16 cellular contexts compared by ENCODE assay signal in genomic region chr15:91961357-91961756, GRCh38.
DNase-seq lines count a peak whose midpoint lies in the region; ATAC-seq, FAIRE-seq and TF ChIP-seq lines count a peak whose summit lies in the region.
"Had no signal": no experiment of that assay in that cellular context is flagged by ENCODE, and none has a peak within 500 bp of the region (broad histone marks: within the 10 kb centered on the region; RNA-seq: fewer than 3 reads in every experiment).

No MANE protein-coding gene starts in this region.

- no TSS peak for BruUV-seq in HCT116 (replicated peaks; lab: Mats Ljungman, UMichigan)

- peak; percentile 96 for FAIRE-seq in keratinocyte (lab: Jason Lieb, UNC)
- FAIRE-seq: GM18507 had no signal

- no peak for ATAC-seq in HCT116
- peak; percentile 97 for ATAC-seq in activated T-helper 17 cell treated with anti-CD3 and anti-CD28 coated beads, Interleukin-2, amount 50 U/mL, for 72 hours (replicated peaks)
- ATAC-seq: GM23338 had no signal

- no peaks in the 10 kb centered on the region for H3K27me3 Mint-ChIP-seq in activated T-cell treated with anti-CD3 and anti-CD28 coated beads, Interleukin-2, amount 50 U/mL, for 24 hours
- H3K27me3 Mint-ChIP-seq in activated T-helper 17 cell treated with anti-CD3 and anti-CD28 coated beads, Interleukin-2, amount 50 U/mL, for 72 hours = no peaks in the 10 kb centered on the region
- H3K27me3 Mint-ChIP-seq: CD8-positive, alpha-beta memory T cell had no signal

- CTCF ChIA-PET in HCT116 (lab: Charles Lee) = no interaction called here

- DNase-seq in activated T-cell treated with anti-CD3 and anti-CD28 coated beads, Interleukin-2, amount 50 U/mL, for 24 hours = no peak
- no peak for DNase-seq in activated T-cell treated with anti-CD3 and anti-CD28 coated beads for 4 hours
- no peak for DNase-seq in HCT116 (ENCODE audit: low read depth, low spot score)
- DNase-seq in keratinocyte (ENCODE audit: low read depth, low spot score) = no peak
- no peak for DNase-seq in NCI-H187 (lab: John Stamatoyannopoulos, UW)
- DNase-seq in UCSD-AML1 (lab: John Stamatoyannopoulos, UW; ENCODE audit: unreplicated experiment) = no peak
- no peak for DNase-seq in NCI-H146 treated with DMSO at 0.1 percent for 48 hours (lab: John Stamatoyannopoulos, UW; ENCODE audit: unreplicated experiment)
- DNase-seq: CD8-positive, alpha-beta memory T cell; DMS79 treated with DMSO at 0.1 percent for 48 hours; NCI-H1436; NCI-H2081; NCI-H510A had no signal

- H3K4me3 ChIP-seq in HCT116 (replicated peaks in 1 of 2; ENCODE audit: low read depth in 1 of 2, low read length in 2 of 2) (no peak overlapping the region), keratinocyte (ENCODE audit: control insufficient read depth in 2 of 3, extremely low read depth in 1 of 3, insufficient read depth in 2 of 3, low read depth in 1 of 3, low read length in 3 of 3) (no peak overlapping the region)
- H3K4me3 ChIP-seq: BLaER1 treated with 17β-estradiol and CSF1 and Interleukin-3, amounts not matched to agents 10 nM and 100 nM; GM23338 had no signal

- no peak overlapping the region for H2AFZ ChIP-seq in HCT116 (ENCODE audit: low read depth, low read length, poor library complexity, severe bottlenecking)
- no peak overlapping the region for H2AFZ ChIP-seq in keratinocyte (ENCODE audit: control insufficient read depth, low read length)
- H2AFZ ChIP-seq: GM23338 had no signal

- H3K36me3 ChIP-seq in HCT116 (ENCODE audit: control insufficient read depth in 1 of 2, insufficient read depth in 2 of 2, low read length in 2 of 2) = no peaks in the 10 kb centered on the region
- no peaks in the 10 kb centered on the region for H3K36me3 ChIP-seq in keratinocyte (ENCODE audit: control insufficient read depth in 2 of 2, extremely low read depth in 1 of 2, insufficient read depth in 2 of 2, low read length in 2 of 2)
- H3K36me3 ChIP-seq: BLaER1 treated with 17β-estradiol and CSF1 and Interleukin-3, amounts not matched to agents 10 nM and 100 nM had no signal

- TF ChIP-seq CTCF in HCT116 (IDR thresholded peaks at IDR 0.05 in 2 of 3, conservative IDR thresholded peaks at IDR 0.05 in 1 of 3; ENCODE audit: borderline replicate concordance in 1 of 3, insufficient read depth in 1 of 3, low read depth in 2 of 3, low read length in 2 of 3) (no peak), keratinocyte (optimal IDR thresholded peaks at IDR 0.05 in 1 of 3, IDR thresholded peaks at IDR 0.05 in 1 of 3, conservative IDR thresholded peaks at IDR 0.05 in 1 of 3; ENCODE audit: extremely low read depth in 1 of 3, insufficient read depth in 2 of 3, low read length in 3 of 3) (no peak)

- H3K27ac ChIP-seq in HCT116 (ENCODE audit: low read depth, low read length) (no peak overlapping the region), keratinocyte (ENCODE audit: control insufficient read depth, insufficient read depth, low read length) (peak overlapping the region; percentile 56)
- H3K27ac ChIP-seq: BLaER1 treated with 17β-estradiol and CSF1 and Interleukin-3, amounts not matched to agents 10 nM and 100 nM had no signal

- H3K9me3 ChIP-seq in HCT116 (ENCODE audit: control insufficient read depth in 1 of 2, insufficient read depth in 1 of 2, low read depth in 1 of 2, low read length in 2 of 2) (no peaks in the 10 kb centered on the region), keratinocyte (ENCODE audit: control insufficient read depth, low read depth, low read length) (no peaks in the 10 kb centered on the region)

- no peaks in the 10 kb centered on the region for H3K36me3 Mint-ChIP-seq in activated T-cell treated with anti-CD3 and anti-CD28 coated beads, Interleukin-2, amount 50 U/mL, for 24 hours (ENCODE audit: low read depth)
- H3K36me3 Mint-ChIP-seq in activated T-helper 17 cell treated with anti-CD3 and anti-CD28 coated beads, Interleukin-2, amount 50 U/mL, for 72 hours (ENCODE audit: low read depth) = no peaks in the 10 kb centered on the region

- no peak overlapping the region for H3K4me3 Mint-ChIP-seq in activated T-cell treated with anti-CD3 and anti-CD28 coated beads, Interleukin-2, amount 50 U/mL, for 24 hours
- no peak overlapping the region for H3K4me3 Mint-ChIP-seq in activated T-helper 17 cell treated with anti-CD3 and anti-CD28 coated beads, Interleukin-2, amount 50 U/mL, for 72 hours
- H3K4me3 Mint-ChIP-seq: CD8-positive, alpha-beta memory T cell; GM23338 had no signal

- H3K4me1 Mint-ChIP-seq in activated T-cell treated with anti-CD3 and anti-CD28 coated beads, Interleukin-2, amount 50 U/mL, for 24 hours (ENCODE audit: low read depth) = peaks cover 38% of the 10 kb centered on the region
- H3K4me1 Mint-ChIP-seq in activated T-helper 17 cell treated with anti-CD3 and anti-CD28 coated beads, Interleukin-2, amount 50 U/mL, for 72 hours = peaks cover 32% of the 10 kb centered on the region

- dilution Hi-C loops in keratinocyte (cut with MboI; ENCODE audit: extremely low pct_ligation_motif_present, low sequenced_read_pairs) = no loop called here

- no peak overlapping the region for H3K4me2 ChIP-seq in HCT116 (ENCODE audit: low read length)
- peak overlapping the region; percentile 20 for H3K4me2 ChIP-seq in keratinocyte (ENCODE audit: control insufficient read depth, extremely low read depth, insufficient read depth, low read depth, low read length)
- H3K4me2 ChIP-seq: GM23338 had no signal

- H3K4me1 ChIP-seq in HCT116 (ENCODE audit: control insufficient read depth in 1 of 2, insufficient read depth in 2 of 2, low read length in 2 of 2) = peaks cover 10 to 21% of the 10 kb centered on the region in 2 experiments
- H3K4me1 ChIP-seq in keratinocyte (ENCODE audit: control insufficient read depth, extremely low read depth, insufficient read depth, low read length) = peaks cover 39% of the 10 kb centered on the region

- H3K9me1 ChIP-seq in keratinocyte (ENCODE audit: control insufficient read depth, extremely low read depth, insufficient read depth, low read length) = no peaks in the 10 kb centered on the region

- H3K27ac Mint-ChIP-seq in activated T-cell treated with anti-CD3 and anti-CD28 coated beads, Interleukin-2, amount 50 U/mL, for 24 hours = peak overlapping the region; percentile 7
- H3K27ac Mint-ChIP-seq in activated T-helper 17 cell treated with anti-CD3 and anti-CD28 coated beads, Interleukin-2, amount 50 U/mL, for 72 hours = no peak overlapping the region
- H3K27ac Mint-ChIP-seq: GM23338 had no signal

- H3K9me2 ChIP-seq in HCT116 (ENCODE audit: insufficient read depth) = no peaks in the 10 kb centered on the region

- H3K79me2 ChIP-seq in HCT116 (ENCODE audit: insufficient read depth, low read length) = no peaks in the 10 kb centered on the region
- peaks cover 34% of the 10 kb centered on the region for H3K79me2 ChIP-seq in keratinocyte (ENCODE audit: control insufficient read depth, insufficient read depth, low read length)

- no peaks in the 10 kb centered on the region for H3K27me3 ChIP-seq in HCT116 (ENCODE audit: insufficient read depth, low read length)
- H3K27me3 ChIP-seq in keratinocyte (ENCODE audit: control insufficient read depth, extremely low read depth, insufficient read depth, low read length) = no peaks in the 10 kb centered on the region
- H3K27me3 ChIP-seq: BLaER1 treated with 17β-estradiol and CSF1 and Interleukin-3, amounts not matched to agents 10 nM and 100 nM had no signal

- TF ChIP-seq RAD21 in HCT116 (IDR thresholded peaks at IDR 0.05; ENCODE audit: low read depth) = no peak

- H3K9ac ChIP-seq in HCT116 (ENCODE audit: low read length) (no peak overlapping the region), keratinocyte (ENCODE audit: control insufficient read depth, extremely low read depth, insufficient read depth, low read length) (no peak overlapping the region)
- H3K9ac ChIP-seq: BLaER1 treated with 17β-estradiol and CSF1 and Interleukin-3, amounts not matched to agents 10 nM and 100 nM had no signal

- POLR2A ChIA-PET in HCT116 (lab: Charles Lee) = no interaction called here

- RAD21 ChIA-PET in HCT116 (lab: Charles Lee; ENCODE audit: low non-redundant PET in 1 of 2, low total read pairs in 2 of 2, uncharacterized antibody in 2 of 2, unreplicated experiment in 2 of 2) = no interaction called here

- intact Hi-C loops in HCT116 (cut with micrococcal nuclease) = no loop called here

- H4K20me1 ChIP-seq in HCT116 (ENCODE audit: insufficient read depth) (no peaks in the 10 kb centered on the region), keratinocyte (ENCODE audit: control insufficient read depth, extremely low read depth, insufficient read depth, low read length) (no peaks in the 10 kb centered on the region)
- H4K20me1 ChIP-seq: BLaER1 treated with 17β-estradiol and CSF1 and Interleukin-3, amounts not matched to agents 10 nM and 100 nM had no signal

- H3K9me3 Mint-ChIP-seq in activated T-cell treated with anti-CD3 and anti-CD28 coated beads, Interleukin-2, amount 50 U/mL, for 24 hours = peaks cover 2% of the 10 kb centered on the region
- peaks cover 4% of the 10 kb centered on the region for H3K9me3 Mint-ChIP-seq in activated T-helper 17 cell treated with anti-CD3 and anti-CD28 coated beads, Interleukin-2, amount 50 U/mL, for 72 hours
- H3K9me3 Mint-ChIP-seq: CD8-positive, alpha-beta memory T cell had no signal

- TF ChIP-seq POLR2A in HCT116 (IDR thresholded peaks at IDR 0.05; ENCODE audit: borderline replicate concordance, extremely low read depth, insufficient read depth, insufficient read length) = no peak

TF ChIP-seq in HCT116, 20 proteins besides CTCF, POLR2A, EP300 and RAD21 (continues in another document):
- 0 out of 2 replicates have a peak, but pooled peaks have one; percentile 11 for TF ChIP-seq JUND (IDR thresholded peaks at IDR 0.05)
